9 cellular contexts compared by ENCODE assay signal in genomic region chr14:61466249-61466904, GRCh38.
DNase-seq lines count a peak whose midpoint lies in the region; ATAC-seq and TF ChIP-seq lines count a peak whose summit lies in the region.
"Had no signal": no experiment of that assay in that cellular context is flagged by ENCODE, and none has a peak within 500 bp of the region (broad histone marks: within the 10 kb centered on the region; RNA-seq: fewer than 3 reads in every experiment).

No MANE protein-coding gene starts in this region.

- H3K9me3 ChIP-seq in CD4-positive, alpha-beta memory T cell (ENCODE audit: control insufficient read depth in 1 of 2, low read length in 2 of 2) = no peaks in the 10 kb centered on the region
- H3K9me3 ChIP-seq in RWPE2 (ENCODE audit: severe bottlenecking) (no peaks in the 10 kb centered on the region), neural progenitor cell (ENCODE audit: low read depth) (no peaks in the 10 kb centered on the region)
- H3K9me3 ChIP-seq: ascending aorta had no signal

- no peak overlapping the region for H3K9ac ChIP-seq in neural progenitor cell

- H3K36me3 Mint-ChIP-seq in CD4-positive, alpha-beta memory T cell = peaks cover 46 to 84% of the 10 kb centered on the region in 2 donors
- H3K36me3 Mint-ChIP-seq in neural progenitor cell = no peaks in the 10 kb centered on the region

- H3F3A ChIP-seq in neural progenitor cell (ENCODE audit: low read depth) = no peaks in the 10 kb centered on the region

- H4K20me1 ChIP-seq in neural progenitor cell (ENCODE audit: low read depth) = no peaks in the 10 kb centered on the region

- CTCF ChIA-PET in CD4-positive, alpha-beta memory T cell (lab: Charles Lee; ENCODE audit: partially characterized antibody) = interaction anchor here (0.8 to 1.3 kb wide), 3 partner anchors 9 to 265 kb away, joined by 3 to 5 read pairs (median 3); no protein-coding TSS in a partner anchor

- H3K9me3 Mint-ChIP-seq in CD4-positive, alpha-beta memory T cell = peaks cover 0 to 5% (median 0%) of the 10 kb centered on the region in 8 donors
- H3K9me3 Mint-ChIP-seq in neural progenitor cell = peaks cover 8% of the 10 kb centered on the region

- H3K36me3 ChIP-seq in CD4-positive, alpha-beta memory T cell (ENCODE audit: insufficient read depth, low read length) = peaks cover 52% of the 10 kb centered on the region
- H3K36me3 ChIP-seq in RWPE2 (ENCODE audit: low read depth) (peaks cover 8% of the 10 kb centered on the region), neural progenitor cell (no peaks in the 10 kb centered on the region)
- H3K36me3 ChIP-seq: ascending aorta had no signal

- no peaks in the 10 kb centered on the region for H3K27me3 Mint-ChIP-seq in CD4-positive, alpha-beta memory T cell
- peaks cover 7% of the 10 kb centered on the region for H3K27me3 Mint-ChIP-seq in neural progenitor cell (ENCODE audit: insufficient read depth, low read depth)

- H3K4me3 Mint-ChIP-seq in CD4-positive, alpha-beta memory T cell = no peak overlapping the region
- H3K4me3 Mint-ChIP-seq in neural progenitor cell = no peak overlapping the region

- peak overlapping the region; percentile 0 to 95 (median 32) for H3K27ac Mint-ChIP-seq in CD4-positive, alpha-beta memory T cell
- H3K27ac Mint-ChIP-seq in neural progenitor cell = peak overlapping the region; percentile 72

- no peak overlapping the region for H3K4me3 ChIP-seq in CD4-positive, alpha-beta memory T cell (ENCODE audit: low read length in 2 of 2)
- no peak overlapping the region for H3K4me3 ChIP-seq in RWPE2 (ENCODE audit: severe bottlenecking)
- peak overlapping the region; percentile 6 for H3K4me3 ChIP-seq in neural progenitor cell
- H3K4me3 ChIP-seq: ascending aorta had no signal

- H3K27ac ChIP-seq in CD4-positive, alpha-beta memory T cell (ENCODE audit: low read depth, low read length) = no peak overlapping the region
- H3K27ac ChIP-seq in RWPE2 (ENCODE audit: poor library complexity, severe bottlenecking) (peak overlapping the region; percentile 93), neural progenitor cell (no peak overlapping the region)
- H3K27ac ChIP-seq: ascending aorta had no signal

- H3K4me2 ChIP-seq in neural progenitor cell = peak overlapping the region; percentile 70

- H3K79me2 ChIP-seq in neural progenitor cell (ENCODE audit: low read depth) = no peaks in the 10 kb centered on the region

- POLR2A ChIA-PET in CD4-positive, alpha-beta memory T cell (lab: Charles Lee; ENCODE audit: partially characterized antibody) = interaction anchor here (0.6 to 1.0 kb wide), 2 partner anchors 265 to 278 kb away, joined by 3 read pairs; no protein-coding TSS in a partner anchor

- no peaks in the 10 kb centered on the region for H3K27me3 ChIP-seq in CD4-positive, alpha-beta memory T cell (ENCODE audit: insufficient read depth, low read length)
- H3K27me3 ChIP-seq in RWPE2 (ENCODE audit: insufficient read depth, poor library complexity, severe bottlenecking) (no peaks in the 10 kb centered on the region), neural progenitor cell (no peaks in the 10 kb centered on the region)
- H3K27me3 ChIP-seq: ascending aorta had no signal

- no peak for TF ChIP-seq CTCF in RWPE2 (IDR thresholded peaks at IDR 0.05; ENCODE audit: poor library complexity, severe bottlenecking)
- no peak for TF ChIP-seq CTCF in neural progenitor cell (IDR thresholded peaks at IDR 0.05)

- peaks cover 74% of the 10 kb centered on the region for H3K4me1 ChIP-seq in CD4-positive, alpha-beta memory T cell (ENCODE audit: insufficient read depth, low read length)
- peaks cover 82% of the 10 kb centered on the region for H3K4me1 ChIP-seq in RWPE2 (ENCODE audit: insufficient read depth, poor library complexity, severe bottlenecking)
- H3K4me1 ChIP-seq in neural progenitor cell = peaks cover 34% of the 10 kb centered on the region

- H3K4me1 Mint-ChIP-seq in CD4-positive, alpha-beta memory T cell = peaks cover 60 to 90% (median 75%) of the 10 kb centered on the region in 4 donors
- H3K4me1 Mint-ChIP-seq in neural progenitor cell = peaks cover 39% of the 10 kb centered on the region

- peak overlapping the region; percentile 93 for H2AFZ ChIP-seq in neural progenitor cell (replicated peaks)

- ATAC-seq in RWPE2 (ENCODE audit: low read depth) = peak; percentile 79

- no peak for DNase-seq in CD4-positive, alpha-beta memory T cell
- DNase-seq in RWPE2 (ENCODE audit: low spot score) (peak; percentile 94), fibroblast of the conjunctiva (ENCODE audit: low read depth) (peak; percentile 98), neural progenitor cell (ENCODE audit: low spot score) (peak; percentile 60), DMS79 (lab: John Stamatoyannopoulos, UW) (no peak), GOT3 (lab: John Stamatoyannopoulos, UW) (no peak), NCI-H2081 treated with DMSO at 0.1 percent for 48 hours (lab: John Stamatoyannopoulos, UW) (no peak), NCI-H2171 treated with DMSO at 0.1 percent for 48 hours (lab: John Stamatoyannopoulos, UW) (no peak)

- intact Hi-C loops in CD4-positive, alpha-beta memory T cell (cut with micrococcal nuclease) = loop anchor here (5.0 kb wide), 1 partner anchor 36 kb away; no protein-coding TSS in a partner anchor

Comparison
In these comparisons a context has a peak if more than half of its experiments do, and no peak if none do; other contexts are left out.
1. DNase-seq: peak in RWPE2 (single experiment), fibroblast of the conjunctiva (single experiment) and neural progenitor cell (single experiment); none in CD4-positive, alpha-beta memory T cell (0 of 5), DMS79 (single experiment), GOT3 (single experiment), NCI-H2081 treated with DMSO at 0.1 percent for 48 hours (single experiment) and NCI-H2171 treated with DMSO at 0.1 percent for 48 hours (single experiment).